ENCODE assay signal across 1 cellular context in the genomic region with DNA sequence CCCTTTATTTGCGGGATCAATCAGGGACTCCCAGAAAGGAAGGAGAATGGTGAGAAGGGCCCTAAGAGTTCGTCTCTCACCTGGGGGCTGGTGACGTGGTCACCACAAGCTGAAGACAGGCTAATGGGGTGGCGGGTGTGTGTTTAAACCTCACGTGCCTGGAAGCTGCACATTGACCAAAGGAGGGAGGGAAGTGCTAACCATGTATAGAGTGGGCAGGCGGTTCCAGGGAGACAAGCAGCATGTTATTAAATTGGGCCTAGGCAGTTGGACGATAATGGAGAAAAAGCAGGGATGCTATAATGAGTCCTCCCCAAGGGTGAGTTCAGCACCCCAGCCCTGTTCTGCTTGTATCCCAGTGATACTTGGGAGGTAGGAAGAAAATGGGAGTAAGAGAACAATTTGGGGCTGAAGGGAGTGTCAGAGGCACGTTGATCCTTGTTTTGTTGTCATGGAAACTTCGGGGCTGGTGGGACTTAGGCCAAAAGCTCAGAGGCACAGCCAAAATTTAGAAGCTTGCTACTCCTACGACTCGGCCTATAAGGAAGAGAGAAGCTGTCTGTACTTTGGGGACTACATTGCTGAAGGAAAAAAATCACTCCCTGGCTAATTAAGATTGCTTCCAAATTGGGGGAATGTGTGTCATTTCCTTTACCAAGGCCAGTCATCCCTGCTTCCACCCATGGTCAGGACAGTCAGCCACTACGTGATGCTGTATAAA.
TF ChIP-seq lines count a peak whose summit lies in the region.

No MANE protein-coding gene starts in this region.

TF ChIP-seq in GM23338, 12 proteins besides CTCF, POLR2A, EP300 and RAD21 (continued from another document):
- TF ChIP-seq, protein P1, sequence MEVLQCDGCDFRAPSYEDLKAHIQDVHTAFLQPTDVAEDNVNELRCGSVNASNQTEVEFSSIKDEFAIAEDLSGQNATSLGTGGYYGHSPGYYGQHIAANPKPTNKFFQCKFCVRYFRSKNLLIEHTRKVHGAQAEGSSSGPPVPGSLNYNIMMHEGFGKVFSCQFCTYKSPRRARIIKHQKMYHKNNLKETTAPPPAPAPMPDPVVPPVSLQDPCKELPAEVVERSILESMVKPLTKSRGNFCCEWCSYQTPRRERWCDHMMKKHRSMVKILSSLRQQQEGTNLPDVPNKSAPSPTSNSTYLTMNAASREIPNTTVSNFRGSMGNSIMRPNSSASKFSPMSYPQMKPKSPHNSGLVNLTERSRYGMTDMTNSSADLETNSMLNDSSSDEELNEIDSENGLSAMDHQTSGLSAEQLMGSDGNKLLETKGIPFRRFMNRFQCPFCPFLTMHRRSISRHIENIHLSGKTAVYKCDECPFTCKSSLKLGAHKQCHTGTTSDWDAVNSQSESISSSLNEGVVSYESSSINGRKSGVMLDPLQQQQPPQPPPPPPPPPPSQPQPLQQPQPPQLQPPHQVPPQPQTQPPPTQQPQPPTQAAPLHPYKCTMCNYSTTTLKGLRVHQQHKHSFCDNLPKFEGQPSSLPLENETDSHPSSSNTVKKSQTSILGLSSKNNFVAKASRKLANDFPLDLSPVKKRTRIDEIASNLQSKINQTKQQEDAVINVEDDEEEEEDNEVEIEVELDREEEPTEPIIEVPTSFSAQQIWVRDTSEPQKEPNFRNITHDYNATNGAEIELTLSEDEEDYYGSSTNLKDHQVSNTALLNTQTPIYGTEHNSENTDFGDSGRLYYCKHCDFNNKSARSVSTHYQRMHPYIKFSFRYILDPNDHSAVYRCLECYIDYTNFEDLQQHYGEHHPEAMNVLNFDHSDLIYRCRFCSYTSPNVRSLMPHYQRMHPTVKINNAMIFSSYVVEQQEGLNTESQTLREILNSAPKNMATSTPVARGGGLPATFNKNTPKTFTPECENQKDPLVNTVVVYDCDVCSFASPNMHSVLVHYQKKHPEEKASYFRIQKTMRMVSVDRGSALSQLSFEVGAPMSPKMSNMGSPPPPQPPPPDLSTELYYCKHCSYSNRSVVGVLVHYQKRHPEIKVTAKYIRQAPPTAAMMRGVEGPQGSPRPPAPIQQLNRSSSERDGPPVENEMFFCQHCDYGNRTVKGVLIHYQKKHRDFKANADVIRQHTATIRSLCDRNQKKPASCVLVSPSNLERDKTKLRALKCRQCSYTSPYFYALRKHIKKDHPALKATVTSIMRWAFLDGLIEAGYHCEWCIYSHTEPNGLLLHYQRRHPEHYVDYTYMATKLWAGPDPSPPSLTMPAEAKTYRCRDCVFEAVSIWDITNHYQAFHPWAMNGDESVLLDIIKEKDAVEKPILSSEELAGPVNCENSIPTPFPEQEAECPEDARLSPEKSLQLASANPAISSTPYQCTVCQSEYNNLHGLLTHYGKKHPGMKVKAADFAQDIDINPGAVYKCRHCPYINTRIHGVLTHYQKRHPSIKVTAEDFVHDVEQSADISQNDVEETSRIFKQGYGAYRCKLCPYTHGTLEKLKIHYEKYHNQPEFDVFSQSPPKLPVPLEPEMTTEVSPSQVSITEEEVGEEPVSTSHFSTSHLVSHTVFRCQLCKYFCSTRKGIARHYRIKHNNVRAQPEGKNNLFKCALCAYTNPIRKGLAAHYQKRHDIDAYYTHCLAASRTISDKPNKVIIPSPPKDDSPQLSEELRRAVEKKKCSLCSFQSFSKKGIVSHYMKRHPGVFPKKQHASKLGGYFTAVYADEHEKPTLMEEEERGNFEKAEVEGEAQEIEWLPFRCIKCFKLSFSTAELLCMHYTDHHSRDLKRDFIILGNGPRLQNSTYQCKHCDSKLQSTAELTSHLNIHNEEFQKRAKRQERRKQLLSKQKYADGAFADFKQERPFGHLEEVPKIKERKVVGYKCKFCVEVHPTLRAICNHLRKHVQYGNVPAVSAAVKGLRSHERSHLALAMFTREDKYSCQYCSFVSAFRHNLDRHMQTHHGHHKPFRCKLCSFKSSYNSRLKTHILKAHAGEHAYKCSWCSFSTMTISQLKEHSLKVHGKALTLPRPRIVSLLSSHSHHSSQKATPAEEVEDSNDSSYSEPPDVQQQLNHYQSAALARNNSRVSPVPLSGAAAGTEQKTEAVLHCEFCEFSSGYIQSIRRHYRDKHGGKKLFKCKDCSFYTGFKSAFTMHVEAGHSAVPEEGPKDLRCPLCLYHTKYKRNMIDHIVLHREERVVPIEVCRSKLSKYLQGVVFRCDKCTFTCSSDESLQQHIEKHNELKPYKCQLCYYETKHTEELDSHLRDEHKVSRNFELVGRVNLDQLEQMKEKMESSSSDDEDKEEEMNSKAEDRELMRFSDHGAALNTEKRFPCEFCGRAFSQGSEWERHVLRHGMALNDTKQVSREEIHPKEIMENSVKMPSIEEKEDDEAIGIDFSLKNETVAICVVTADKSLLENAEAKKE (CRISPR knock-in tag; IDR thresholded peaks at IDR 0.05) = no peak
- TF ChIP-seq ETS1 (IDR thresholded peaks at IDR 0.05) (no peak), NANOG (IDR thresholded peaks at IDR 0.05; ENCODE audit: borderline replicate concordance) (no peak), STAT1 (IDR thresholded peaks at IDR 0.05; ENCODE audit: unreplicated experiment) (no peak), CREB1 (CRISPR knock-in tag; IDR thresholded peaks at IDR 0.05; ENCODE audit: low read depth) (no peak), JUNB (IDR thresholded peaks at IDR 0.05; ENCODE audit: unreplicated experiment) (no peak), ZNF114 (CRISPR knock-in tag; IDR thresholded peaks at IDR 0.05) (no peak), EZH2phosphoT487 (IDR thresholded peaks at IDR 0.05; ENCODE audit: unreplicated experiment) (no peak), ZNF331 (CRISPR knock-in tag; IDR thresholded peaks at IDR 0.05; ENCODE audit: low read depth) (no peak)
- TF ChIP-seq, protein P2, sequence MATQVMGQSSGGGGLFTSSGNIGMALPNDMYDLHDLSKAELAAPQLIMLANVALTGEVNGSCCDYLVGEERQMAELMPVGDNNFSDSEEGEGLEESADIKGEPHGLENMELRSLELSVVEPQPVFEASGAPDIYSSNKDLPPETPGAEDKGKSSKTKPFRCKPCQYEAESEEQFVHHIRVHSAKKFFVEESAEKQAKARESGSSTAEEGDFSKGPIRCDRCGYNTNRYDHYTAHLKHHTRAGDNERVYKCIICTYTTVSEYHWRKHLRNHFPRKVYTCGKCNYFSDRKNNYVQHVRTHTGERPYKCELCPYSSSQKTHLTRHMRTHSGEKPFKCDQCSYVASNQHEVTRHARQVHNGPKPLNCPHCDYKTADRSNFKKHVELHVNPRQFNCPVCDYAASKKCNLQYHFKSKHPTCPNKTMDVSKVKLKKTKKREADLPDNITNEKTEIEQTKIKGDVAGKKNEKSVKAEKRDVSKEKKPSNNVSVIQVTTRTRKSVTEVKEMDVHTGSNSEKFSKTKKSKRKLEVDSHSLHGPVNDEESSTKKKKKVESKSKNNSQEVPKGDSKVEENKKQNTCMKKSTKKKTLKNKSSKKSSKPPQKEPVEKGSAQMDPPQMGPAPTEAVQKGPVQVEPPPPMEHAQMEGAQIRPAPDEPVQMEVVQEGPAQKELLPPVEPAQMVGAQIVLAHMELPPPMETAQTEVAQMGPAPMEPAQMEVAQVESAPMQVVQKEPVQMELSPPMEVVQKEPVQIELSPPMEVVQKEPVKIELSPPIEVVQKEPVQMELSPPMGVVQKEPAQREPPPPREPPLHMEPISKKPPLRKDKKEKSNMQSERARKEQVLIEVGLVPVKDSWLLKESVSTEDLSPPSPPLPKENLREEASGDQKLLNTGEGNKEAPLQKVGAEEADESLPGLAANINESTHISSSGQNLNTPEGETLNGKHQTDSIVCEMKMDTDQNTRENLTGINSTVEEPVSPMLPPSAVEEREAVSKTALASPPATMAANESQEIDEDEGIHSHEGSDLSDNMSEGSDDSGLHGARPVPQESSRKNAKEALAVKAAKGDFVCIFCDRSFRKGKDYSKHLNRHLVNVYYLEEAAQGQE (IDR thresholded peaks at IDR 0.05; ENCODE audit: unreplicated experiment) = no peak
